Comparison of ENCODE assay signal across 10 cellular contexts in genomic region chr4:153514001-153514526, GRCh38. TPM values are rescaled to one million over a fixed set of nuclear protein-coding genes. Genes with fewer than 3 reads are reported as not detected.
DNase-seq lines count a peak whose midpoint lies in the region; ATAC-seq and FAIRE-seq lines count a peak whose summit lies in the region.
"Had no signal": no experiment of that assay in that cellular context is flagged by ENCODE, and none has a peak within 500 bp of the region (broad histone marks: within the 10 kb centered on the region; RNA-seq: fewer than 3 reads in every experiment).

No MANE protein-coding gene starts in this region.

- intact Hi-C loops in left colon (cut with DNase I, micrococcal nuclease): no loop called here
- intact Hi-C loops in activated CD4-positive, alpha-beta T cell treated with anti-CD3 and anti-CD28 coated beads, Interleukin-2, amount 10 ng/mL, durations not matched to agents 24 days and 14 days (cut with micrococcal nuclease): no loop called here

- peak; percentile 76 for FAIRE-seq in GM19239 (lab: Jason Lieb, UNC)

- in situ Hi-C loops in ACHN (cut with HindIII; ENCODE audit: low pct_ligation_motif_present, low pct_unique_long_range_greater_than_20kb, low sequenced_read_pairs): no loop called here

- no peak overlapping the region for H3K4me3 Mint-ChIP-seq in activated naive CD8-positive, alpha-beta T cell treated with anti-CD3 and anti-CD28 coated beads for 36 hours
- no peak overlapping the region for H3K4me3 Mint-ChIP-seq in activated CD4-positive, alpha-beta T cell treated with anti-CD3 and anti-CD28 coated beads, Interleukin-2, amount 10 ng/mL, durations not matched to agents 24 days and 14 days

- no peak for ATAC-seq in left colon
- ATAC-seq: stimulated activated naive CD8-positive, alpha-beta T cell treated with anti-CD3 and anti-CD28 coated beads, Interleukin-15, Interleukin-2, amounts not matched to agents 100 U/mL and 50 U/mL, for 24 hours had no signal

- H3K27me3 Mint-ChIP-seq in activated naive CD8-positive, alpha-beta T cell treated with anti-CD3 and anti-CD28 coated beads for 36 hours: no peaks in the 10 kb centered on the region
- H3K27me3 Mint-ChIP-seq in activated CD4-positive, alpha-beta T cell treated with anti-CD3 and anti-CD28 coated beads, Interleukin-2, amount 10 ng/mL, durations not matched to agents 24 days and 14 days: no peaks in the 10 kb centered on the region

- peaks cover 9% of the 10 kb centered on the region for H3K9me3 Mint-ChIP-seq in activated naive CD8-positive, alpha-beta T cell treated with anti-CD3 and anti-CD28 coated beads for 36 hours
- peaks cover 3% of the 10 kb centered on the region for H3K9me3 Mint-ChIP-seq in activated CD4-positive, alpha-beta T cell treated with anti-CD3 and anti-CD28 coated beads, Interleukin-2, amount 10 ng/mL, durations not matched to agents 24 days and 14 days

- peak; percentile 8 for DNase-seq in ACHN
- no peak for DNase-seq in GM19239 (ENCODE audit: insufficient read length, low spot score)
- DNase-seq in activated naive CD8-positive, alpha-beta T cell treated with anti-CD3 and anti-CD28 coated beads for 36 hours: no peak
- peak; percentile 78 for DNase-seq in iris pigment epithelial cell (ENCODE audit: low read depth)
- DNase-seq in left colon: no peak
- DNase-seq in SHP77 (lab: John Stamatoyannopoulos, UW): no peak
- DNase-seq in activated CD4-positive, alpha-beta T cell treated with anti-CD3 and anti-CD28 coated beads, Interleukin-2, amount 10 ng/mL, durations not matched to agents 24 days and 14 days: no peak
- DNase-seq in NCI-H128 (lab: John Stamatoyannopoulos, UW; ENCODE audit: unreplicated experiment): no peak
- DNase-seq: heart right ventricle; stimulated activated naive CD8-positive, alpha-beta T cell treated with anti-CD3 and anti-CD28 coated beads, Interleukin-15, Interleukin-2, amounts not matched to agents 100 U/mL and 50 U/mL, for 24 hours had no signal

- H3K4me1 Mint-ChIP-seq in activated naive CD8-positive, alpha-beta T cell treated with anti-CD3 and anti-CD28 coated beads for 36 hours: peaks cover 65% of the 10 kb centered on the region
- peaks cover 37% of the 10 kb centered on the region for H3K4me1 Mint-ChIP-seq in activated CD4-positive, alpha-beta T cell treated with anti-CD3 and anti-CD28 coated beads, Interleukin-2, amount 10 ng/mL, durations not matched to agents 24 days and 14 days

- peaks cover 66% of the 10 kb centered on the region for H3K36me3 Mint-ChIP-seq in activated naive CD8-positive, alpha-beta T cell treated with anti-CD3 and anti-CD28 coated beads for 36 hours
- peaks cover 46% of the 10 kb centered on the region for H3K36me3 Mint-ChIP-seq in activated CD4-positive, alpha-beta T cell treated with anti-CD3 and anti-CD28 coated beads, Interleukin-2, amount 10 ng/mL, durations not matched to agents 24 days and 14 days (ENCODE audit: low read depth)

- H3K27ac Mint-ChIP-seq in activated naive CD8-positive, alpha-beta T cell treated with anti-CD3 and anti-CD28 coated beads for 36 hours: peak overlapping the region; percentile 57
- no peak overlapping the region for H3K27ac Mint-ChIP-seq in activated CD4-positive, alpha-beta T cell treated with anti-CD3 and anti-CD28 coated beads, Interleukin-2, amount 10 ng/mL, durations not matched to agents 24 days and 14 days

RNA-seq across cellular contexts. Expression of gene TMEM131L, which starts 47.9 kb away (rescaled TPM):
- total RNA-seq in activated naive CD8-positive, alpha-beta T cell treated with anti-CD3 and anti-CD28 coated beads for 36 hours: 10 to 100 TPM; 45.4 to 48.1 TPM
- 1 to 10 TPM; 3.6 to 8.0 TPM for total RNA-seq in left colon
- 40.3 and 40.6 TPM in 2 replicates for total RNA-seq in activated CD4-positive, alpha-beta T cell treated with anti-CD3 and anti-CD28 coated beads, Interleukin-2, amount 10 ng/mL, durations not matched to agents 24 days and 14 days

Comparison
In these comparisons a context has a peak if more than half of its experiments do, and no peak if none do; other contexts are left out.
1. DNase-seq: peak in ACHN (single experiment) and iris pigment epithelial cell (single experiment); none in GM19239 (single experiment), activated naive CD8-positive, alpha-beta T cell treated with anti-CD3 and anti-CD28 coated beads for 36 hours (single experiment), left colon (0 of 2), SHP77 (0 of 2), activated CD4-positive, alpha-beta T cell treated with anti-CD3 and anti-CD28 coated beads, Interleukin-2, amount 10 ng/mL, durations not matched to agents 24 days and 14 days (single experiment) and NCI-H128 (single experiment).